In the genomic region with DNA sequence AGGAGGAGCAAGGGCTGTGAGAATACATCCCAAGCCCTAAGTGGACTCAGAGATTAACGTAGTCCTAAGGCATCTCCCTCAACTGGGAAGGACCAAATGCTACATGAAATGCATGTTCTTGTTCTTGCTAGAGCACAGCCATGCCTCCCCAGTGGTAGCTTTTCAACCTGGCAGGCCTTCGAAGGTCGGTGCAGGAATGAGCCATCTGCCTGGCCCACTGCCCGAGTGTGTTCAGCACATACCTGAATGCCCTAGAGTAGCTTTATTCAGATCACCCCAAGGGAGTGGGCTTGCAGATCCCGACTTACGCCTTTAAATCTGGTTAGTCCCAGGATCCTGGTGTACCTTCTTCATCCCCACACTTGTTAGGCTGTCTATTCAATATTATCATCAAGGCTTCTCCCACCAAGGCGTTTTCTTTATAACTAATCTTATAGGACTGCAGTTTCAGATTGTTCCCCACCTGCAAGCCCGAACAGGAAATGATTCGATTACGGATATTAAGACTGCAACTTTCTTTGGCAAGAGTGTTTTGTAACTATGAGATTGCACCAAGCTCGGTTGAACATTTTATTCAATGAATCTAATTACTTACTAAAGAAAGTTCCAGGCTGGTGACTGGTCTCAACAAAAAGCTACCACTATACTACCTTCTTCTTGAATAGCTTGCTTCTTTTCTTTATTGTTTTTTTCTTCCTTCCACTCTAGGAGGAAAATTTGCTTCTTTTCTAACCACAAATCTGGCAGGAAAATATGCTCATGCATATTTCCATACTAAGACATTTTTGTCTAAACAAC, we compare ENCODE assay signal across 1 cellular context.
TF ChIP-seq lines count a peak whose summit lies in the region.

No MANE protein-coding gene starts in this region.

TF ChIP-seq in HepG2, 621 proteins besides CTCF, POLR2A, EP300 and RAD21 (continued from another document):
- TF ChIP-seq GRHL1 (CRISPR knock-in tag; conservative IDR thresholded peaks at IDR 0.05) (no peak), SP140L (CRISPR knock-in tag; IDR thresholded peaks at IDR 0.05; ENCODE audit: borderline replicate concordance) (no peak), SKI (IDR thresholded peaks at IDR 0.05; ENCODE audit: partially characterized antibody) (no peak), BRCA1 (CRISPR knock-in tag; IDR thresholded peaks at IDR 0.05) (no peak), AGO1 (IDR thresholded peaks at IDR 0.05; ENCODE audit: low read depth, low read length, poor library complexity, severe bottlenecking) (no peak)
